ENCODE assay signal across 24 cellular contexts in the genomic region with DNA sequence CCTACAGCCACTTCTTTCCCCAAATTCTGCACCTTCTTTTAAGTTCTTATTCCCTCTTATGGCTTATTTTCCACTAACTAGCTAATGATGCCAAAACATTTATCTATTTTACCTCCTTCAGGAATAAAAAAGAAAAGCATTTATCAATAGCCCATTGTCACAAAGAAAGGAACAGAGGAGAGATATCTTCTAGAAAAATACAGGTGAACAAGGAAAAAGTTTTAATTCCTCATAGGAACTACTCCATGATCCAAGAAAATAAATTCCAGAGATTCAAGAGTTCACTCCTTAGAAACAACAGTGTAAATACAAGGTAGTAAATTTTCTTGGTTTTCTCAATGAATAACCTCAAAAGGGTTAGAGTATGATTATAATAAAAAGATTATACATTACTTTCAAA.
"Had no signal": no experiment of that assay in that cellular context is flagged by ENCODE, and none has a peak within 500 bp of the region (broad histone marks: within the 10 kb centered on the region; RNA-seq: fewer than 3 reads in every experiment).

No MANE protein-coding gene starts in this region.

- H3K27ac Mint-ChIP-seq: dendritic cell treated with granulocyte-macrophage colony-stimulating factor and Interleukin-4, amounts not matched to agents 40 ng/mL and 50 ng/mL, for 4 days; naive thymus-derived CD8-positive, alpha-beta T cell; nephron progenitor cell; stimulated activated effector memory CD8-positive, alpha-beta T cell treated with anti-CD3 and anti-CD28 coated beads, Interleukin-12 subunit alpha, Interleukin-12 subunit beta, amount 100 ng/mL, for 72 hours; type B pancreatic cell had no signal

- H3K36me3 ChIP-seq: colonic mucosa, esophagus muscularis mucosa, lower lobe of right lung, ovary, sigmoid colon, tibial artery had no signal

- H3K27me3 Mint-ChIP-seq: dendritic cell treated with granulocyte-macrophage colony-stimulating factor and Interleukin-4, amounts not matched to agents 40 ng/mL and 50 ng/mL, for 4 days had no signal

- H3K4me3 ChIP-seq: colonic mucosa, esophagus muscularis mucosa, lower lobe of right lung, ovary, psoas muscle, sigmoid colon, testis, tibial artery had no signal

- H3K4me3 Mint-ChIP-seq: dendritic cell treated with granulocyte-macrophage colony-stimulating factor and Interleukin-4, amounts not matched to agents 40 ng/mL and 50 ng/mL, for 4 days; naive thymus-derived CD8-positive, alpha-beta T cell; nephron progenitor cell; stimulated activated effector memory CD8-positive, alpha-beta T cell treated with anti-CD3 and anti-CD28 coated beads, Interleukin-12 subunit alpha, Interleukin-12 subunit beta, amount 100 ng/mL, for 72 hours; type B pancreatic cell had no signal

- H3K36me3 Mint-ChIP-seq: naive thymus-derived CD8-positive, alpha-beta T cell; stimulated activated effector memory CD8-positive, alpha-beta T cell treated with anti-CD3 and anti-CD28 coated beads, Interleukin-12 subunit alpha, Interleukin-12 subunit beta, amount 100 ng/mL, for 72 hours; type B pancreatic cell had no signal

- DNase-seq: colonic mucosa; effector CD8-positive, alpha-beta T cell; foreskin melanocyte; glutamatergic neuron; hypothalamus; left ventricle myocardium superior; lower lobe of right lung; naive thymus-derived CD8-positive, alpha-beta T cell; nephron progenitor cell; occipital lobe; ovary; psoas muscle; right cardiac atrium; sigmoid colon; stimulated activated CD4-positive, alpha-beta T cell treated with anti-CD3 and anti-CD28 coated beads, Interleukin-2, amount 100 ng/mL, for 24 hours; stimulated activated CD4-positive, alpha-beta T cell treated with anti-CD3 and anti-CD28 coated beads, Interleukin-4, amount 100 ng/mL, for 24 hours; stimulated activated naive CD8-positive, alpha-beta T cell treated with anti-CD3 and anti-CD28 coated beads, Interleukin-15, Interleukin-2, amounts not matched to agents 100 U/mL and 50 U/mL, for 24 hours; substantia nigra; testis; tibial artery had no signal

- H3K4me1 Mint-ChIP-seq: stimulated activated effector memory CD8-positive, alpha-beta T cell treated with anti-CD3 and anti-CD28 coated beads, Interleukin-12 subunit alpha, Interleukin-12 subunit beta, amount 100 ng/mL, for 72 hours had no signal

- H3K27ac ChIP-seq: colonic mucosa, esophagus muscularis mucosa, lower lobe of right lung, ovary, psoas muscle, sigmoid colon, testis, tibial artery had no signal

- H3K9me3 ChIP-seq: colonic mucosa, esophagus muscularis mucosa, lower lobe of right lung, ovary, psoas muscle, sigmoid colon, testis, tibial artery had no signal

- H3K9me3 Mint-ChIP-seq: dendritic cell treated with granulocyte-macrophage colony-stimulating factor and Interleukin-4, amounts not matched to agents 40 ng/mL and 50 ng/mL, for 4 days; naive thymus-derived CD8-positive, alpha-beta T cell; nephron progenitor cell; stimulated activated effector memory CD8-positive, alpha-beta T cell treated with anti-CD3 and anti-CD28 coated beads, Interleukin-12 subunit alpha, Interleukin-12 subunit beta, amount 100 ng/mL, for 72 hours; type B pancreatic cell had no signal

- H3K27me3 ChIP-seq: colonic mucosa, ovary, sigmoid colon, testis, tibial artery had no signal

- H3K4me1 ChIP-seq: colonic mucosa, lower lobe of right lung, psoas muscle, sigmoid colon, testis had no signal

- ATAC-seq: left ventricle myocardium superior; lower lobe of right lung; naive thymus-derived CD8-positive, alpha-beta T cell; psoas muscle; right cardiac atrium; stimulated activated effector memory CD8-positive, alpha-beta T cell treated with anti-CD3 and anti-CD28 coated beads, Interleukin-12 subunit alpha, Interleukin-12 subunit beta, amount 100 ng/mL, for 72 hours; stimulated activated naive CD8-positive, alpha-beta T cell treated with anti-CD3 and anti-CD28 coated beads, Interleukin-15, Interleukin-2, amounts not matched to agents 100 U/mL and 50 U/mL, for 24 hours had no signal
